Comparison of ENCODE assay signal across 1 cellular context in the genomic region with DNA sequence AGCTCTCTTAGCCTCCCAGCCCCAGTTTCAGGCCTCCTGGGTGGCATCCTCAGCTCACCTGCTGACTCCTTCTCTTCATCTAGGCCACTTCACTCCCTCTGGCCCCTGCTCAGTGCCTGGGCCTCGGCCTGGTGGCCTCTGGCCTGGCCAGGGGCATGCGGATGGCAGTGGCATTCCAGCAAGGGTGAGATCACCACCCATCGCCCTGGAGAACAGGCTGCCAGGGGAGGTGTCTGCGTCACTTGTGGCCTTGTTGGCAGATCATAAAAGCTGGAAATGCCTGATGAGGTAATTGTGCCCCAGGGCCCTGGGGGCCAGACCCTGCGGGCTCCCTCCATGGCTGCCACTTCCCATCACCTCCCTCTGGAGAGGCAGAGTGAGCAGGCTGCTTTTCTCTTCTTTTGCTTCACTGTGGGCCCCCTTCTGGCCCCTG.
TF ChIP-seq lines count a peak whose summit lies in the region.

No MANE protein-coding gene starts in this region.

TF ChIP-seq in HEK293, 187 proteins besides CTCF, POLR2A, EP300 and RAD21 (continued from another document and continues in another):
- TF ChIP-seq, protein P1, sequence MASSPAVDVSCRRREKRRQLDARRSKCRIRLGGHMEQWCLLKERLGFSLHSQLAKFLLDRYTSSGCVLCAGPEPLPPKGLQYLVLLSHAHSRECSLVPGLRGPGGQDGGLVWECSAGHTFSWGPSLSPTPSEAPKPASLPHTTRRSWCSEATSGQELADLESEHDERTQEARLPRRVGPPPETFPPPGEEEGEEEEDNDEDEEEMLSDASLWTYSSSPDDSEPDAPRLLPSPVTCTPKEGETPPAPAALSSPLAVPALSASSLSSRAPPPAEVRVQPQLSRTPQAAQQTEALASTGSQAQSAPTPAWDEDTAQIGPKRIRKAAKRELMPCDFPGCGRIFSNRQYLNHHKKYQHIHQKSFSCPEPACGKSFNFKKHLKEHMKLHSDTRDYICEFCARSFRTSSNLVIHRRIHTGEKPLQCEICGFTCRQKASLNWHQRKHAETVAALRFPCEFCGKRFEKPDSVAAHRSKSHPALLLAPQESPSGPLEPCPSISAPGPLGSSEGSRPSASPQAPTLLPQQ (tag by site-specific recombination; IDR thresholded peaks at IDR 0.05), result peak; percentile 97
- TF ChIP-seq ZNF19 (tag by site-specific recombination; IDR thresholded peaks at IDR 0.05; ENCODE audit: low read depth) (no peak), ZFP37 (tag by site-specific recombination; IDR thresholded peaks at IDR 0.05) (peak; percentile 78), ZNF571 (tag by site-specific recombination; IDR thresholded peaks at IDR 0.05) (no peak), ZNF354C (tag by site-specific recombination; IDR thresholded peaks at IDR 0.05; ENCODE audit: borderline replicate concordance, low read depth) (no peak), ZBTB17 (tag by site-specific recombination; IDR thresholded peaks at IDR 0.05) (no peak; the same call in 1 of the 2 replicates), ZNF16 (tag by site-specific recombination; IDR thresholded peaks at IDR 0.05; ENCODE audit: low read depth) (no peak), ZNF610 (tag by site-specific recombination; IDR thresholded peaks at IDR 0.05; ENCODE audit: borderline replicate concordance) (no peak), ZNF561 (tag by site-specific recombination; IDR thresholded peaks at IDR 0.05; ENCODE audit: borderline replicate concordance) (no peak), ZNF24 (tag by site-specific recombination; IDR thresholded peaks at IDR 0.05) (no peak), ZNF169 (tag by site-specific recombination; IDR thresholded peaks at IDR 0.05) (no peak), ZNF670 (tag by site-specific recombination; IDR thresholded peaks at IDR 0.05; ENCODE audit: low read depth) (no peak), GLIS1 (tag by site-specific recombination; IDR thresholded peaks at IDR 0.05) (peak; percentile 97), ZNF184 (tag by site-specific recombination; IDR thresholded peaks at IDR 0.05) (0 out of 2 replicates have a peak, but pooled peaks have one; percentile 62), GLIS2 (tag by site-specific recombination; IDR thresholded peaks at IDR 0.05) (peak; percentile 96), SALL2 (tag by site-specific recombination; IDR thresholded peaks at IDR 0.05; ENCODE audit: borderline replicate concordance) (no peak), ZNF560 (tag by site-specific recombination; IDR thresholded peaks at IDR 0.05; ENCODE audit: borderline replicate concordance) (no peak), ZNF266 (tag by site-specific recombination; IDR thresholded peaks at IDR 0.05; ENCODE audit: low read depth) (no peak), SP7 (tag by site-specific recombination; IDR thresholded peaks at IDR 0.05) (peak; percentile 80), ZNF140 (tag by site-specific recombination; IDR thresholded peaks at IDR 0.05) (no peak), ZNF76 (tag by site-specific recombination; IDR thresholded peaks at IDR 0.05; ENCODE audit: borderline replicate concordance, low read depth) (no peak), ZNF654 (tag by site-specific recombination; IDR thresholded peaks at IDR 0.05; ENCODE audit: low read depth) (no peak), ZNF596 (tag by site-specific recombination; IDR thresholded peaks at IDR 0.05) (no peak), ZNF623 (tag by site-specific recombination; IDR thresholded peaks at IDR 0.05) (peak; percentile 38), HOXD13 (CRISPR knock-in tag; IDR thresholded peaks at IDR 0.05; ENCODE audit: borderline replicate concordance) (no peak), ZFP3 (tag by site-specific recombination; IDR thresholded peaks at IDR 0.05; ENCODE audit: low read depth) (no peak), ZEB2 (tag by site-specific recombination; IDR thresholded peaks at IDR 0.05) (peak; percentile 48; the same call in 1 of the 2 replicates)
- TF ChIP-seq, protein P2, sequence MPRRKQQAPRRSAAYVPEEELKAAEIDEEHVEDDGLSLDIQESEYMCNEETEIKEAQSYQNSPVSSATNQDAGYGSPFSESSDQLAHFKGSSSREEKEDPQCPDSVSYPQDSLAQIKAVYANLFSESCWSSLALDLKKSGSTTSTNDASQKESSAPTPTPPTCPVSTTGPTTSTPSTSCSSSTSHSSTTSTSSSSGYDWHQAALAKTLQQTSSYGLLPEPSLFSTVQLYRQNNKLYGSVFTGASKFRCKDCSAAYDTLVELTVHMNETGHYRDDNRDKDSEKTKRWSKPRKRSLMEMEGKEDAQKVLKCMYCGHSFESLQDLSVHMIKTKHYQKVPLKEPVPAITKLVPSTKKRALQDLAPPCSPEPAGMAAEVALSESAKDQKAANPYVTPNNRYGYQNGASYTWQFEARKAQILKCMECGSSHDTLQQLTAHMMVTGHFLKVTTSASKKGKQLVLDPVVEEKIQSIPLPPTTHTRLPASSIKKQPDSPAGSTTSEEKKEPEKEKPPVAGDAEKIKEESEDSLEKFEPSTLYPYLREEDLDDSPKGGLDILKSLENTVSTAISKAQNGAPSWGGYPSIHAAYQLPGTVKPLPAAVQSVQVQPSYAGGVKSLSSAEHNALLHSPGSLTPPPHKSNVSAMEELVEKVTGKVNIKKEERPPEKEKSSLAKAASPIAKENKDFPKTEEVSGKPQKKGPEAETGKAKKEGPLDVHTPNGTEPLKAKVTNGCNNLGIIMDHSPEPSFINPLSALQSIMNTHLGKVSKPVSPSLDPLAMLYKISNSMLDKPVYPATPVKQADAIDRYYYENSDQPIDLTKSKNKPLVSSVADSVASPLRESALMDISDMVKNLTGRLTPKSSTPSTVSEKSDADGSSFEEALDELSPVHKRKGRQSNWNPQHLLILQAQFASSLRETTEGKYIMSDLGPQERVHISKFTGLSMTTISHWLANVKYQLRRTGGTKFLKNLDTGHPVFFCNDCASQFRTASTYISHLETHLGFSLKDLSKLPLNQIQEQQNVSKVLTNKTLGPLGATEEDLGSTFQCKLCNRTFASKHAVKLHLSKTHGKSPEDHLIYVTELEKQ (tag by site-specific recombination; IDR thresholded peaks at IDR 0.05; ENCODE audit: borderline replicate concordance), result no peak
- TF ChIP-seq, protein P3, sequence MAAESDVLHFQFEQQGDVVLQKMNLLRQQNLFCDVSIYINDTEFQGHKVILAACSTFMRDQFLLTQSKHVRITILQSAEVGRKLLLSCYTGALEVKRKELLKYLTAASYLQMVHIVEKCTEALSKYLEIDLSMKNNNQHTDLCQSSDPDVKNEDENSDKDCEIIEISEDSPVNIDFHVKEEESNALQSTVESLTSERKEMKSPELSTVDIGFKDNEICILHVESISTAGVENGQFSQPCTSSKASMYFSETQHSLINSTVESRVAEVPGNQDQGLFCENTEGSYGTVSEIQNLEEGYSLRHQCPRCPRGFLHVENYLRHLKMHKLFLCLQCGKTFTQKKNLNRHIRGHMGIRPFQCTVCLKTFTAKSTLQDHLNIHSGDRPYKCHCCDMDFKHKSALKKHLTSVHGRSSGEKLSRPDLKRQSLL (tag by site-specific recombination; IDR thresholded peaks at IDR 0.05), result no peak
- TF ChIP-seq, protein P4, sequence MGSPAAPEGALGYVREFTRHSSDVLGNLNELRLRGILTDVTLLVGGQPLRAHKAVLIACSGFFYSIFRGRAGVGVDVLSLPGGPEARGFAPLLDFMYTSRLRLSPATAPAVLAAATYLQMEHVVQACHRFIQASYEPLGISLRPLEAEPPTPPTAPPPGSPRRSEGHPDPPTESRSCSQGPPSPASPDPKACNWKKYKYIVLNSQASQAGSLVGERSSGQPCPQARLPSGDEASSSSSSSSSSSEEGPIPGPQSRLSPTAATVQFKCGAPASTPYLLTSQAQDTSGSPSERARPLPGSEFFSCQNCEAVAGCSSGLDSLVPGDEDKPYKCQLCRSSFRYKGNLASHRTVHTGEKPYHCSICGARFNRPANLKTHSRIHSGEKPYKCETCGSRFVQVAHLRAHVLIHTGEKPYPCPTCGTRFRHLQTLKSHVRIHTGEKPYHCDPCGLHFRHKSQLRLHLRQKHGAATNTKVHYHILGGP (tag by site-specific recombination; IDR thresholded peaks at IDR 0.05), result no peak
- TF ChIP-seq, protein P5, sequence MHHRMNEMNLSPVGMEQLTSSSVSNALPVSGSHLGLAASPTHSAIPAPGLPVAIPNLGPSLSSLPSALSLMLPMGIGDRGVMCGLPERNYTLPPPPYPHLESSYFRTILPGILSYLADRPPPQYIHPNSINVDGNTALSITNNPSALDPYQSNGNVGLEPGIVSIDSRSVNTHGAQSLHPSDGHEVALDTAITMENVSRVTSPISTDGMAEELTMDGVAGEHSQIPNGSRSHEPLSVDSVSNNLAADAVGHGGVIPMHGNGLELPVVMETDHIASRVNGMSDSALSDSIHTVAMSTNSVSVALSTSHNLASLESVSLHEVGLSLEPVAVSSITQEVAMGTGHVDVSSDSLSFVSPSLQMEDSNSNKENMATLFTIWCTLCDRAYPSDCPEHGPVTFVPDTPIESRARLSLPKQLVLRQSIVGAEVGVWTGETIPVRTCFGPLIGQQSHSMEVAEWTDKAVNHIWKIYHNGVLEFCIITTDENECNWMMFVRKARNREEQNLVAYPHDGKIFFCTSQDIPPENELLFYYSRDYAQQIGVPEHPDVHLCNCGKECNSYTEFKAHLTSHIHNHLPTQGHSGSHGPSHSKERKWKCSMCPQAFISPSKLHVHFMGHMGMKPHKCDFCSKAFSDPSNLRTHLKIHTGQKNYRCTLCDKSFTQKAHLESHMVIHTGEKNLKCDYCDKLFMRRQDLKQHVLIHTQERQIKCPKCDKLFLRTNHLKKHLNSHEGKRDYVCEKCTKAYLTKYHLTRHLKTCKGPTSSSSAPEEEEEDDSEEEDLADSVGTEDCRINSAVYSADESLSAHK (tag by site-specific recombination; IDR thresholded peaks at IDR 0.05), result no peak
- TF ChIP-seq, protein P6, sequence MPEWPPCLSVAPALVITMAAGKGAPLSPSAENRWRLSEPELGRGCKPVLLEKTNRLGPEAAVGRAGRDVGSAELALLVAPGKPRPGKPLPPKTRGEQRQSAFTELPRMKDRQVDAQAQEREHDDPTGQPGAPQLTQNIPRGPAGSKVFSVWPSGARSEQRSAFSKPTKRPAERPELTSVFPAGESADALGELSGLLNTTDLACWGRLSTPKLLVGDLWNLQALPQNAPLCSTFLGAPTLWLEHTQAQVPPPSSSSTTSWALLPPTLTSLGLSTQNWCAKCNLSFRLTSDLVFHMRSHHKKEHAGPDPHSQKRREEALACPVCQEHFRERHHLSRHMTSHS (tag by site-specific recombination; IDR thresholded peaks at IDR 0.05), result no peak
- TF ChIP-seq, protein P7, sequence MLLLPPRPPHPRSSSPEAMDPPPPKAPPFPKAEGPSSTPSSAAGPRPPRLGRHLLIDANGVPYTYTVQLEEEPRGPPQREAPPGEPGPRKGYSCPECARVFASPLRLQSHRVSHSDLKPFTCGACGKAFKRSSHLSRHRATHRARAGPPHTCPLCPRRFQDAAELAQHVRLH (tag by site-specific recombination; IDR thresholded peaks at IDR 0.05), result no peak
- TF ChIP-seq, protein P8, sequence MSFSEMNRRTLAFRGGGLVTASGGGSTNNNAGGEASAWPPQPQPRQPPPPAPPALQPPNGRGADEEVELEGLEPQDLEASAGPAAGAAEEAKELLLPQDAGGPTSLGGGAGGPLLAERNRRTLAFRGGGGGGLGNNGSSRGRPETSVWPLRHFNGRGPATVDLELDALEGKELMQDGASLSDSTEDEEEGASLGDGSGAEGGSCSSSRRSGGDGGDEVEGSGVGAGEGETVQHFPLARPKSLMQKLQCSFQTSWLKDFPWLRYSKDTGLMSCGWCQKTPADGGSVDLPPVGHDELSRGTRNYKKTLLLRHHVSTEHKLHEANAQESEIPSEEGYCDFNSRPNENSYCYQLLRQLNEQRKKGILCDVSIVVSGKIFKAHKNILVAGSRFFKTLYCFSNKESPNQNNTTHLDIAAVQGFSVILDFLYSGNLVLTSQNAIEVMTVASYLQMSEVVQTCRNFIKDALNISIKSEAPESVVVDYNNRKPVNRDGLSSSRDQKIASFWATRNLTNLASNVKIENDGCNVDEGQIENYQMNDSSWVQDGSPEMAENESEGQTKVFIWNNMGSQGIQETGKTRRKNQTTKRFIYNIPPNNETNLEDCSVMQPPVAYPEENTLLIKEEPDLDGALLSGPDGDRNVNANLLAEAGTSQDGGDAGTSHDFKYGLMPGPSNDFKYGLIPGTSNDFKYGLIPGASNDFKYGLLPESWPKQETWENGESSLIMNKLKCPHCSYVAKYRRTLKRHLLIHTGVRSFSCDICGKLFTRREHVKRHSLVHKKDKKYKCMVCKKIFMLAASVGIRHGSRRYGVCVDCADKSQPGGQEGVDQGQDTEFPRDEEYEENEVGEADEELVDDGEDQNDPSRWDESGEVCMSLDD (tag by site-specific recombination; IDR thresholded peaks at IDR 0.05), result peak; percentile 77
- TF ChIP-seq, protein P9, sequence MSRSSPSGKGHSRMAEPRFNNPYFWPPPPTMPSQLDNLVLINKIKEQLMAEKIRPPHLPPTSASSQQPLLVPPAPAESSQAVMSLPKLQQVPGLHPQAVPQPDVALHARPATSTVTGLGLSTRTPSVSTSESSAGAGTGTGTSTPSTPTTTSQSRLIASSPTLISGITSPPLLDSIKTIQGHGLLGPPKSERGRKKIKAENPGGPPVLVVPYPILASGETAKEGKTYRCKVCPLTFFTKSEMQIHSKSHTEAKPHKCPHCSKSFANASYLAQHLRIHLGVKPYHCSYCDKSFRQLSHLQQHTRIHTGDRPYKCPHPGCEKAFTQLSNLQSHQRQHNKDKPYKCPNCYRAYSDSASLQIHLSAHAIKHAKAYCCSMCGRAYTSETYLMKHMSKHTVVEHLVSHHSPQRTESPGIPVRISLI (tag by site-specific recombination; IDR thresholded peaks at IDR 0.05), result no peak
- TF ChIP-seq, protein P10, sequence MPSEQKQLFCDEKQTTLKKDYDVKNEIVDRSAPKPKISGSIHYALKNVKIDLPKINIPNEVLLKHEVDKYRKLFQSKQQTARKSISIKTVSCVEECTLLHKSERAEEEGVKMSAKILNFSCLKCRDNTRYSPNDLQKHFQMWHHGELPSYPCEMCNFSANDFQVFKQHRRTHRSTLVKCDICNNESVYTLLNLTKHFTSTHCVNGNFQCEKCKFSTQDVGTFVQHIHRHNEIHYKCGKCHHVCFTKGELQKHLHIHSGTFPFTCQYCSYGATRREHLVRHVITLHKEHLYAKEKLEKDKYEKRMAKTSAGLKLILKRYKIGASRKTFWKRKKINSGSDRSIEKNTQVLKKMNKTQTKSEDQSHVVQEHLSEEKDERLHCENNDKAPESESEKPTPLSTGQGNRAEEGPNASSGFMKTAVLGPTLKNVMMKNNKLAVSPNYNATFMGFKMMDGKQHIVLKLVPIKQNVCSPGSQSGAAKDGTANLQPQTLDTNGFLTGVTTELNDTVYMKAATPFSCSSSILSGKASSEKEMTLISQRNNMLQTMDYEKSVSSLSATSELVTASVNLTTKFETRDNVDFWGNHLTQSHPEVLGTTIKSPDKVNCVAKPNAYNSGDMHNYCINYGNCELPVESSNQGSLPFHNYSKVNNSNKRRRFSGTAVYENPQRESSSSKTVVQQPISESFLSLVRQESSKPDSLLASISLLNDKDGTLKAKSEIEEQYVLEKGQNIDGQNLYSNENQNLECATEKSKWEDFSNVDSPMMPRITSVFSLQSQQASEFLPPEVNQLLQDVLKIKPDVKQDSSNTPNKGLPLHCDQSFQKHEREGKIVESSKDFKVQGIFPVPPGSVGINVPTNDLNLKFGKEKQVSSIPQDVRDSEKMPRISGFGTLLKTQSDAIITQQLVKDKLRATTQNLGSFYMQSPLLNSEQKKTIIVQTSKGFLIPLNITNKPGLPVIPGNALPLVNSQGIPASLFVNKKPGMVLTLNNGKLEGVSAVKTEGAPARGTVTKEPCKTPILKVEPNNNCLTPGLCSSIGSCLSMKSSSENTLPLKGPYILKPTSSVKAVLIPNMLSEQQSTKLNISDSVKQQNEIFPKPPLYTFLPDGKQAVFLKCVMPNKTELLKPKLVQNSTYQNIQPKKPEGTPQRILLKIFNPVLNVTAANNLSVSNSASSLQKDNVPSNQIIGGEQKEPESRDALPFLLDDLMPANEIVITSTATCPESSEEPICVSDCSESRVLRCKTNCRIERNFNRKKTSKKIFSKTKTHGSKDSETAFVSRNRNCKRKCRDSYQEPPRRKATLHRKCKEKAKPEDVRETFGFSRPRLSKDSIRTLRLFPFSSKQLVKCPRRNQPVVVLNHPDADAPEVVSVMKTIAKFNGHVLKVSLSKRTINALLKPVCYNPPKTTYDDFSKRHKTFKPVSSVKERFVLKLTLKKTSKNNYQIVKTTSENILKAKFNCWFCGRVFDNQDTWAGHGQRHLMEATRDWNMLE (tag by site-specific recombination; conservative IDR thresholded peaks at IDR 0.05; ENCODE audit: low read depth), result no peak
